ENCODE assay signal across 31 cellular contexts in genomic region chr3:123284399-123285010, GRCh38.
DNase-seq lines count a peak whose midpoint lies in the region; ATAC-seq and TF ChIP-seq lines count a peak whose summit lies in the region.
"Had no signal": no experiment of that assay in that cellular context is flagged by ENCODE, and none has a peak within 500 bp of the region (broad histone marks: within the 10 kb centered on the region; RNA-seq: fewer than 3 reads in every experiment).

No MANE protein-coding gene starts in this region.

- H3K14ac ChIP-seq in H9 (ENCODE audit: insufficient read depth, low read length) (no peak overlapping the region), neuronal stem cell (ENCODE audit: low read length) (no peak overlapping the region)

- no peak overlapping the region for H2BK12ac ChIP-seq in H9 (ENCODE audit: insufficient read length, low read depth, low read length)
- H2BK12ac ChIP-seq in neuronal stem cell (ENCODE audit: low read length) = no peak overlapping the region

- H3K4me1 Mint-ChIP-seq in H9 (peaks cover 0 to under 1% of the 10 kb centered on the region in 2 experiments; a peak in 2 of 4 replicates), Calu3 (ENCODE audit: low read depth, unreplicated experiment) (no peaks in the 10 kb centered on the region)
- H3K4me1 Mint-ChIP-seq: activated CD4-positive, alpha-beta memory T cell treated with anti-CD3 and anti-CD28 coated beads, Interleukin-2, amount 10 ng/mL, durations not matched to agents 7 days and 5 days; activated naive CD4-positive, alpha-beta T cell treated with anti-CD3 and anti-CD28 coated beads, Interleukin-2, amount 10 ng/mL, durations not matched to agents 7 days and 5 days had no signal

- H3K9ac ChIP-seq in H9 (ENCODE audit: extremely low read depth, insufficient read length, low read length) = no peak overlapping the region
- peak overlapping the region; percentile 78 for H3K9ac ChIP-seq in neuronal stem cell (ENCODE audit: low read depth, low read length, poor library complexity)

- H4K8ac ChIP-seq in H9 (replicated peaks; ENCODE audit: insufficient read length, low read depth, low read length) (no peak overlapping the region), neuronal stem cell (ENCODE audit: low read depth, low read length) (no peak overlapping the region)

- H4K20me1 ChIP-seq in H9 (ENCODE audit: control insufficient read depth, insufficient read depth, insufficient read length) = no peaks in the 10 kb centered on the region

- H2AK5ac ChIP-seq in H9 (ENCODE audit: insufficient read length, low read length) (no peak overlapping the region), neuronal stem cell (ENCODE audit: low read depth, low read length) (no peak overlapping the region)

- CTCF ChIA-PET in Calu3 (lab: Charles Lee) = no interaction called here

- H3K4me3 Mint-ChIP-seq in H9 (no peak overlapping the region), Calu3 (ENCODE audit: low read depth, unreplicated experiment) (no peak overlapping the region)
- H3K4me3 Mint-ChIP-seq: activated CD4-positive, alpha-beta memory T cell treated with anti-CD3 and anti-CD28 coated beads, Interleukin-2, amount 10 ng/mL, durations not matched to agents 7 days and 5 days; activated naive CD4-positive, alpha-beta T cell treated with anti-CD3 and anti-CD28 coated beads, Interleukin-2, amount 10 ng/mL, durations not matched to agents 7 days and 5 days; naive B cell; T-helper 2 cell treated with Interferon-gamma antibody and Interleukin-4, amounts not matched to agents 5 μg/mL and 100 μg/mL, for 36 hours had no signal

- no peaks in the 10 kb centered on the region for H3K23me2 ChIP-seq in H9 (ENCODE audit: insufficient read length, low read depth, low read length, poor library complexity, severe bottlenecking)

- no peaks in the 10 kb centered on the region for H3K79me1 ChIP-seq in H9 (ENCODE audit: insufficient read depth, low read depth, low read length, poor library complexity, severe bottlenecking)
- no peaks in the 10 kb centered on the region for H3K79me1 ChIP-seq in neuronal stem cell (ENCODE audit: low read depth, low read length)

- DNase-seq in D341Med (ENCODE audit: low spot score) = peak; percentile 26
- DNase-seq in H9 = peak; percentile 22
- DNase-seq in heart left ventricle = peak in 1 of 5 donors; percentile 75
- DNase-seq in neuronal stem cell (ENCODE audit: low spot score) = no peak
- no peak for DNase-seq in substantia nigra (lab: John Stamatoyannopoulos, UW)
- DNase-seq in DMS114 treated with DMSO at 0.1 percent for 48 hours (lab: John Stamatoyannopoulos, UW; ENCODE audit: unreplicated experiment) = no peak
- DNase-seq in Calu3 = no peak
- DNase-seq: activated CD4-positive, alpha-beta memory T cell treated with anti-CD3 and anti-CD28 coated beads, Interleukin-2, amount 10 ng/mL, durations not matched to agents 7 days and 5 days; activated CD4-positive, alpha-beta T cell treated with anti-CD3 and anti-CD28 coated beads for 1 hour; activated CD8-positive, alpha-beta memory T cell treated with anti-CD3 and anti-CD28 coated beads, Interleukin-2, amount 50 U/mL, for 4 hours; activated naive CD4-positive, alpha-beta T cell treated with anti-CD3 and anti-CD28 coated beads, Interleukin-2, amount 10 ng/mL, durations not matched to agents 7 days and 5 days; amygdala; brain microvascular endothelial cell; effector CD4-positive, alpha-beta T cell; GOT3; KG1; left lung; naive B cell; NCI-H1105 treated with DMSO at 0.1 percent for 48 hours; NCI-H187 treated with DMSO at 0.1 percent for 48 hours; NCI-H2171 treated with DMSO at 0.1 percent for 48 hours; NCI-H510A; OCI-M1; stimulated activated CD4-positive, alpha-beta T cell treated with anti-CD3 and anti-CD28 coated beads, Interleukin-4, amount 100 ng/mL, for 24 hours had no signal

- H3K56ac ChIP-seq in H9 (ENCODE audit: insufficient read length, low read depth, low read length) = no peak overlapping the region

- H3K27ac ChIP-seq in H9 (ENCODE audit: insufficient read length, low read depth, low read length) (no peak overlapping the region), heart left ventricle (peak overlapping the region in 6 of 12 donors; percentile 17 to 48 (median 31)), neuronal stem cell (replicated peaks; ENCODE audit: low read length) (no peak overlapping the region), substantia nigra (ENCODE audit: low read depth, low read length, poor library complexity, severe bottlenecking) (no peak overlapping the region)
- H3K27ac ChIP-seq: brain microvascular endothelial cell, epithelial cell of prostate, HL-60, left lung, prostate gland, tibial nerve had no signal

- no peaks in the 10 kb centered on the region for H3K9me3 Mint-ChIP-seq in H9
- peaks cover 4% of the 10 kb centered on the region for H3K9me3 Mint-ChIP-seq in Calu3 (ENCODE audit: low read depth, unreplicated experiment)
- H3K9me3 Mint-ChIP-seq: activated CD4-positive, alpha-beta memory T cell treated with anti-CD3 and anti-CD28 coated beads, Interleukin-2, amount 10 ng/mL, durations not matched to agents 7 days and 5 days; activated naive CD4-positive, alpha-beta T cell treated with anti-CD3 and anti-CD28 coated beads, Interleukin-2, amount 10 ng/mL, durations not matched to agents 7 days and 5 days; T-helper 2 cell treated with Interferon-gamma antibody and Interleukin-4, amounts not matched to agents 5 μg/mL and 100 μg/mL, for 36 hours had no signal

- no TSS peak for BruUV-seq in Calu3 (replicated peaks; lab: Mats Ljungman, UMichigan)

- H3K9me3 ChIP-seq in H9 (ENCODE audit: control insufficient read depth, low read depth, low read length) (no peaks in the 10 kb centered on the region), heart left ventricle (no peaks in the 10 kb centered on the region), neuronal stem cell (replicated peaks in 1 of 2; ENCODE audit: control insufficient read depth in 2 of 2, insufficient read depth in 1 of 2, low read depth in 1 of 2, low read length in 2 of 2) (no peaks in the 10 kb centered on the region)
- H3K9me3 ChIP-seq: left lung, prostate gland, tibial nerve had no signal

- H2AFZ ChIP-seq in H9 (ENCODE audit: low read length) (no peak overlapping the region), neuronal stem cell (ENCODE audit: low read length) (no peak overlapping the region)

- H3K18ac ChIP-seq in H9 (ENCODE audit: insufficient read length, low read depth, low read length) (no peak overlapping the region), neuronal stem cell (ENCODE audit: low read length) (no peak overlapping the region)

- H2BK120ac ChIP-seq in H9 (ENCODE audit: low read depth, low read length, poor library complexity, severe bottlenecking) (no peak overlapping the region), neuronal stem cell (ENCODE audit: low read depth, low read length) (no peak overlapping the region)

- no peak for TF ChIP-seq CTCF in H9 (conservative IDR thresholded peaks at IDR 0.05)
- TF ChIP-seq CTCF in heart left ventricle (IDR thresholded peaks at IDR 0.05) = no peak
- no peak for TF ChIP-seq CTCF in Calu3 (IDR thresholded peaks at IDR 0.05; ENCODE audit: unreplicated experiment)

- H3K4me1 ChIP-seq in H9 (ENCODE audit: insufficient read depth, low read length) = no peaks in the 10 kb centered on the region
- peaks cover 0 to 26% (median 0%) of the 10 kb centered on the region in 12 donors for H3K4me1 ChIP-seq in heart left ventricle
- H3K4me1 ChIP-seq in neuronal stem cell (ENCODE audit: control insufficient read depth in 2 of 2, insufficient read depth in 1 of 2, low read depth in 1 of 2, low read length in 2 of 2) = no peaks in the 10 kb centered on the region
- H3K4me1 ChIP-seq: left lung, prostate gland, tibial nerve had no signal

- no peak overlapping the region for H4K5ac ChIP-seq in H9 (ENCODE audit: insufficient read length, low read depth, low read length)

- H3K4me2 ChIP-seq in H9 (ENCODE audit: insufficient read depth, insufficient read length, low read length) (no peak overlapping the region), neuronal stem cell (ENCODE audit: insufficient read depth, low read length, poor library complexity, severe bottlenecking) (no peak overlapping the region)

- H3K27ac Mint-ChIP-seq in H9 (no peak overlapping the region), Calu3 (ENCODE audit: unreplicated experiment) (no peak overlapping the region)
- H3K27ac Mint-ChIP-seq: activated CD4-positive, alpha-beta memory T cell treated with anti-CD3 and anti-CD28 coated beads, Interleukin-2, amount 10 ng/mL, durations not matched to agents 7 days and 5 days; activated naive CD4-positive, alpha-beta T cell treated with anti-CD3 and anti-CD28 coated beads, Interleukin-2, amount 10 ng/mL, durations not matched to agents 7 days and 5 days; naive B cell; T-helper 2 cell treated with Interferon-gamma antibody and Interleukin-4, amounts not matched to agents 5 μg/mL and 100 μg/mL, for 36 hours had no signal

- peak in 3 of 4 donors; percentile 13 to 41 (median 40) for ATAC-seq in heart left ventricle
- ATAC-seq in HG02981 (IDR thresholded peaks at IDR 0.05; ENCODE audit: unreplicated experiment) = no peak
- ATAC-seq: left lung, sciatic nerve had no signal

- peaks cover 0 to 80% (median 35%) of the 10 kb centered on the region in 9 donors for H3K36me3 ChIP-seq in heart left ventricle
- H3K36me3 ChIP-seq in neuronal stem cell (replicated peaks in 1 of 2; ENCODE audit: control insufficient read depth in 2 of 2, insufficient read depth in 2 of 2, low read length in 2 of 2) = no peaks in the 10 kb centered on the region
- H3K36me3 ChIP-seq: brain microvascular endothelial cell, left lung, prostate gland had no signal

- no peak overlapping the region for H3T11ph ChIP-seq in H9 (ENCODE audit: low read length)

- H2BK5ac ChIP-seq in H9 (ENCODE audit: insufficient read length, low read length) = no peak overlapping the region
- H2BK5ac ChIP-seq in neuronal stem cell (ENCODE audit: low read length) = no peak overlapping the region

- H2BK20ac ChIP-seq in H9 (ENCODE audit: low read depth, low read length, poor library complexity, severe bottlenecking) = no peak overlapping the region

- H3K23ac ChIP-seq in H9 (ENCODE audit: insufficient read length, low read depth, low read length) = no peak overlapping the region
- H3K23ac ChIP-seq in neuronal stem cell (ENCODE audit: low read depth, low read length, poor library complexity) = no peak overlapping the region

- no CpG with 5 or more reads among the region's 18 CpGs for WGBS in H9 (ENCODE audit: extremely low coverage, insufficient read length, low lambda C conversion rate)
- 75 to 77% (median 76%) methylated on average over 5 to 18 of the region's 18 CpGs for WGBS in heart left ventricle, 4 donors
- no CpG with 5 or more reads among the region's 18 CpGs for WGBS in neuronal stem cell (ENCODE audit: extremely low coverage in 2 of 2, insufficient read length in 2 of 2, insufficient replicate concordance in 1 of 2), 2 donors

- H3K27me3 ChIP-seq in H9 (ENCODE audit: insufficient read depth, low read length) = no peaks in the 10 kb centered on the region
- no peaks in the 10 kb centered on the region for H3K27me3 ChIP-seq in heart left ventricle
- H3K27me3 ChIP-seq in neuronal stem cell (ENCODE audit: control insufficient read depth in 3 of 3, insufficient read depth in 3 of 3, low read depth in 1 of 3, low read length in 3 of 3) = peaks cover 0 to 2% (median 0%) of the 10 kb centered on the region in 3 experiments
- H3K27me3 ChIP-seq: brain microvascular endothelial cell, left lung, tibial nerve had no signal

- no peak for TF ChIP-seq POLR2A in heart left ventricle (IDR thresholded peaks at IDR 0.05)

- H3K4me3 ChIP-seq in heart left ventricle = no peak overlapping the region
- H3K4me3 ChIP-seq in neuronal stem cell (ENCODE audit: low read length in 2 of 2) = no peak overlapping the region
- H3K4me3 ChIP-seq: left lung, prostate gland, tibial nerve had no signal

- H4K91ac ChIP-seq in H9 (ENCODE audit: insufficient read length, low read depth, low read length) = no peak overlapping the region
- H4K91ac ChIP-seq in neuronal stem cell (ENCODE audit: low read depth, low read length, poor library complexity) = no peak overlapping the region

- intact Hi-C loops in heart left ventricle (cut with DNase I) (no loop called here), Calu3 (cut with micrococcal nuclease; ENCODE audit: unreplicated experiment) (no loop called here)

- no peaks in the 10 kb centered on the region for H3K27me3 Mint-ChIP-seq in H9 (ENCODE audit: low read depth)
- peaks cover 14% of the 10 kb centered on the region for H3K27me3 Mint-ChIP-seq in Calu3 (ENCODE audit: unreplicated experiment)
- H3K27me3 Mint-ChIP-seq: activated CD4-positive, alpha-beta memory T cell treated with anti-CD3 and anti-CD28 coated beads, Interleukin-2, amount 10 ng/mL, durations not matched to agents 7 days and 5 days; activated naive CD4-positive, alpha-beta T cell treated with anti-CD3 and anti-CD28 coated beads, Interleukin-2, amount 10 ng/mL, durations not matched to agents 7 days and 5 days had no signal

- no peak overlapping the region for H3K4ac ChIP-seq in H9 (ENCODE audit: low read depth, low read length)
- H3K4ac ChIP-seq in neuronal stem cell (ENCODE audit: low read length) = no peak overlapping the region

- H2BK15ac ChIP-seq in H9 (ENCODE audit: low read depth, low read length) (no peak overlapping the region), neuronal stem cell (ENCODE audit: low read length) (no peak overlapping the region)

- peaks cover 0 to 10% (median 8%) of the 10 kb centered on the region in 3 experiments; a peak in 3 of 7 replicates for H3K36me3 Mint-ChIP-seq in H9 (ENCODE audit: insufficient read depth in 1 of 3, low read depth in 3 of 3)
- H3K36me3 Mint-ChIP-seq in Calu3 (ENCODE audit: insufficient read depth, unreplicated experiment) = no peaks in the 10 kb centered on the region
- H3K36me3 Mint-ChIP-seq: activated naive CD4-positive, alpha-beta T cell treated with anti-CD3 and anti-CD28 coated beads, Interleukin-2, amount 10 ng/mL, durations not matched to agents 7 days and 5 days; naive B cell had no signal

- no peaks in the 10 kb centered on the region for H3K79me2 ChIP-seq in H9 (ENCODE audit: insufficient read depth, low read length)

Comparison
In these comparisons a context has a peak if more than half of its experiments do, and no peak if none do; other contexts are left out.
1. DNase-seq: peak in D341Med (single experiment) and H9 (single experiment); none in neuronal stem cell (single experiment), substantia nigra (0 of 49), DMS114 treated with DMSO at 0.1 percent for 48 hours (single experiment) and Calu3 (single experiment).